Comparison of ENCODE assay signal across 8 cellular contexts in genomic region chr2:10447300-10448207, GRCh38. TPM values are rescaled to one million over a fixed set of nuclear protein-coding genes. Genes with fewer than 3 reads are reported as not detected.
DNase-seq lines count a peak whose midpoint lies in the region; ATAC-seq and TF ChIP-seq lines count a peak whose summit lies in the region.

No MANE protein-coding gene starts in this region.

- no peaks in the 10 kb centered on the region for H3K27me3 ChIP-seq in ascending aorta
- peaks cover 20% of the 10 kb centered on the region for H3K27me3 ChIP-seq in iPS-18a (ENCODE audit: control insufficient read depth, insufficient read depth, low read length)

- ATAC-seq in GM18873 (IDR thresholded peaks at IDR 0.05; ENCODE audit: low FRiP score, unreplicated experiment) = peak; percentile 38
- ATAC-seq in HG03103 (IDR thresholded peaks at IDR 0.05; ENCODE audit: low read depth, unreplicated experiment) = peak; percentile 26
- peak; percentile 61 for ATAC-seq in sciatic nerve

- intact Hi-C loops in ascending aorta (cut with DNase I) = loop anchor here (1.0 to 10.0 kb wide), 7 partner anchors 42 to 960 kb away; partner anchors contain the start of genes CYS1, HPCAL1, PDIA6 and SLC66A3
- intact Hi-C loops in sciatic nerve (cut with DNase I) = no loop called here

- H3K27ac ChIP-seq in ascending aorta (peak overlapping the region; percentile 87 to 93), iPS-18a (ENCODE audit: low read length) (no peak overlapping the region)

- peak overlapping the region; percentile 59 for H3K9ac ChIP-seq in iPS-18a (ENCODE audit: low read length)

- peak in 1 of 3 experiments; percentile 7 for TF ChIP-seq CTCF in ascending aorta (IDR thresholded peaks at IDR 0.05)

- no peaks in the 10 kb centered on the region for H3K9me3 ChIP-seq in ascending aorta
- H3K9me3 ChIP-seq in iPS-18a (ENCODE audit: control insufficient read depth, low read depth, low read length) = no peaks in the 10 kb centered on the region

- H3K4me3 ChIP-seq in ascending aorta = peak overlapping the region; percentile 69 to 75
- H3K4me3 ChIP-seq in iPS-18a (ENCODE audit: low read length) = peak overlapping the region; percentile 72

- peak in 12 of 14 donors; percentile 54 to 86 (median 76) for DNase-seq in C1 segment of cervical spinal cord (lab: John Stamatoyannopoulos, UW)
- DNase-seq in NOMO-1 (lab: John Stamatoyannopoulos, UW; ENCODE audit: unreplicated experiment in 2 of 2) = peak; percentile 67 to 72
- DNase-seq in ascending aorta (ENCODE audit: low spot score in 2 of 2) = no peak
- no peak for DNase-seq in sciatic nerve (ENCODE audit: low spot score)
- DNase-seq in GOT3 (lab: John Stamatoyannopoulos, UW) = no peak

- H3K36me3 ChIP-seq in ascending aorta = peaks cover 12 to 21% of the 10 kb centered on the region in 2 donors
- peaks cover 26% of the 10 kb centered on the region for H3K36me3 ChIP-seq in iPS-18a (ENCODE audit: control insufficient read depth, low read depth, low read length)

- H3K4me1 ChIP-seq in ascending aorta (peaks cover 7 to 33% of the 10 kb centered on the region in 2 donors), iPS-18a (ENCODE audit: control insufficient read depth, low read depth, low read length) (peaks cover 12% of the 10 kb centered on the region)

RNA-seq across cellular contexts. Expression of gene ODC1, which starts 0.6 kb away (rescaled TPM):
- total RNA-seq in ascending aorta (82.8 TPM), sciatic nerve (33.1 TPM)

Comparison
In these comparisons a context has a peak if more than half of its experiments do, and no peak if none do; other contexts are left out.
1. DNase-seq: peak in C1 segment of cervical spinal cord (12 of 14) and NOMO-1 (2 of 2); none in ascending aorta (0 of 2), sciatic nerve (single experiment) and GOT3 (single experiment).
2. Peak in every context shown above with its lines, with median percentiles within 50 percentile points of each other: ATAC-seq.